2 cellular contexts compared by ENCODE assay signal in genomic region chr3:59659755-59660154, GRCh38.
TF ChIP-seq lines count a peak whose summit lies in the region.

No MANE protein-coding gene starts in this region.

TF ChIP-seq in IMR-90, 13 proteins besides CTCF, POLR2A, EP300 and RAD21:
- TF ChIP-seq CHD1 (IDR thresholded peaks at IDR 0.05; ENCODE audit: low read depth, low read length) = no peak
- TF ChIP-seq MXI1 (IDR thresholded peaks at IDR 0.05; ENCODE audit: borderline replicate concordance, low read depth, low read length) = no peak
- no peak for TF ChIP-seq BHLHE40 (IDR thresholded peaks at IDR 0.05; ENCODE audit: low read depth, low read length)
- no peak for TF ChIP-seq FOS (IDR thresholded peaks at IDR 0.05; ENCODE audit: low read depth, low read length)
- TF ChIP-seq RCOR1 (IDR thresholded peaks at IDR 0.05; ENCODE audit: insufficient replicate concordance, low read length) = no peak
- no peak for TF ChIP-seq NFE2L2 (IDR thresholded peaks at IDR 0.05; ENCODE audit: low read depth, low read length)
- TF ChIP-seq, protein P1, sequence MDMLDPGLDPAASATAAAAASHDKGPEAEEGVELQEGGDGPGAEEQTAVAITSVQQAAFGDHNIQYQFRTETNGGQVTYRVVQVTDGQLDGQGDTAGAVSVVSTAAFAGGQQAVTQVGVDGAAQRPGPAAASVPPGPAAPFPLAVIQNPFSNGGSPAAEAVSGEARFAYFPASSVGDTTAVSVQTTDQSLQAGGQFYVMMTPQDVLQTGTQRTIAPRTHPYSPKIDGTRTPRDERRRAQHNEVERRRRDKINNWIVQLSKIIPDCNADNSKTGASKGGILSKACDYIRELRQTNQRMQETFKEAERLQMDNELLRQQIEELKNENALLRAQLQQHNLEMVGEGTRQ (IDR thresholded peaks at IDR 0.05; ENCODE audit: low read depth, low read length) = no peak
- TF ChIP-seq MAZ (IDR thresholded peaks at IDR 0.05; ENCODE audit: borderline replicate concordance, low read depth, low read length) = no peak
- TF ChIP-seq SMC3 (IDR thresholded peaks at IDR 0.05; ENCODE audit: low read depth, low read length) = no peak
- TF ChIP-seq RFX5 (IDR thresholded peaks at IDR 0.05; ENCODE audit: low read depth, low read length) = no peak
- no peak for TF ChIP-seq MAFK (IDR thresholded peaks at IDR 0.05; ENCODE audit: low read depth, low read length)
- TF ChIP-seq, protein P2, sequence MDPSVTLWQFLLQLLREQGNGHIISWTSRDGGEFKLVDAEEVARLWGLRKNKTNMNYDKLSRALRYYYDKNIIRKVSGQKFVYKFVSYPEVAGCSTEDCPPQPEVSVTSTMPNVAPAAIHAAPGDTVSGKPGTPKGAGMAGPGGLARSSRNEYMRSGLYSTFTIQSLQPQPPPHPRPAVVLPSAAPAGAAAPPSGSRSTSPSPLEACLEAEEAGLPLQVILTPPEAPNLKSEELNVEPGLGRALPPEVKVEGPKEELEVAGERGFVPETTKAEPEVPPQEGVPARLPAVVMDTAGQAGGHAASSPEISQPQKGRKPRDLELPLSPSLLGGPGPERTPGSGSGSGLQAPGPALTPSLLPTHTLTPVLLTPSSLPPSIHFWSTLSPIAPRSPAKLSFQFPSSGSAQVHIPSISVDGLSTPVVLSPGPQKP (IDR thresholded peaks at IDR 0.05; ENCODE audit: borderline replicate concordance, low read depth, low read length) = no peak
- TF ChIP-seq CEBPB (IDR thresholded peaks at IDR 0.05; ENCODE audit: low read depth, low read length) = no peak

TF ChIP-seq in H1, 55 proteins besides CTCF, POLR2A, EP300 and RAD21:
- no peak for TF ChIP-seq SAP30 (IDR thresholded peaks at IDR 0.05; ENCODE audit: insufficient read depth, insufficient replicate concordance, low read length)
